9 cellular contexts compared by ENCODE assay signal in genomic region chr15:70526221-70526973, GRCh38.
DNase-seq lines count a peak whose midpoint lies in the region; ATAC-seq, FAIRE-seq and TF ChIP-seq lines count a peak whose summit lies in the region.
"Had no signal": no experiment of that assay in that cellular context is flagged by ENCODE, and none has a peak within 500 bp of the region (broad histone marks: within the 10 kb centered on the region; RNA-seq: fewer than 3 reads in every experiment).

No MANE protein-coding gene starts in this region.

- no peaks in the 10 kb centered on the region for H3K36me3 Mint-ChIP-seq in CD4-positive, alpha-beta T cell (ENCODE audit: low read depth)

- BruUV-seq in PC-3 (replicated peaks; lab: Mats Ljungman, UMichigan) = no TSS peak

- FAIRE-seq in urothelium cell line (lab: Jason Lieb, UNC) (peak; percentile 40), GM12892 (lab: Jason Lieb, UNC) (no peak)

- no peak for TF ChIP-seq CTCF in CD4-positive, alpha-beta T cell (IDR thresholded peaks at IDR 0.05)
- TF ChIP-seq CTCF in PC-3 (conservative IDR thresholded peaks at IDR 0.05; ENCODE audit: low read depth, low read length) = no peak
- no peak for TF ChIP-seq CTCF in fibroblast of pulmonary artery (IDR thresholded peaks at IDR 0.05; ENCODE audit: low read length, missing control alignments)

- intact Hi-C loops in CD4-positive, alpha-beta T cell (cut with DNase I, micrococcal nuclease) = no loop called here
- intact Hi-C loops in PC-3 (cut with micrococcal nuclease) = no loop called here

- H3K9me2 ChIP-seq in PC-3 (replicated peaks; ENCODE audit: low read length) = no peaks in the 10 kb centered on the region

- no peak overlapping the region for H3K27ac ChIP-seq in CD4-positive, alpha-beta T cell (ENCODE audit: low read depth, low read length)
- peak overlapping the region; percentile 30 for H3K27ac ChIP-seq in PC-3 (ENCODE audit: low read length)
- H3K27ac ChIP-seq: body of pancreas had no signal

- CTCF ChIA-PET in CD4-positive, alpha-beta T cell (lab: Charles Lee) = interaction anchor here (1.3 kb wide), 1 partner anchor 13 kb away, joined by 3 read pairs; no protein-coding TSS in a partner anchor
- CTCF ChIA-PET in PC-3 (lab: Charles Lee) = interaction anchor here (0.6 kb wide), 1 partner anchor 21 kb away, joined by 4 read pairs; no protein-coding TSS in a partner anchor

- H3K9me3 ChIP-seq in CD4-positive, alpha-beta T cell (ENCODE audit: control insufficient read depth, low read length) = no peaks in the 10 kb centered on the region
- no peaks in the 10 kb centered on the region for H3K9me3 ChIP-seq in PC-3 (ENCODE audit: low read length)
- H3K9me3 ChIP-seq: body of pancreas had no signal

- no peaks in the 10 kb centered on the region for H3F3A ChIP-seq in PC-3 (ENCODE audit: low read length, unreplicated experiment)

- no peak for ATAC-seq in CD4-positive, alpha-beta T cell (ENCODE audit: poor library complexity)
- peak; percentile 90 for ATAC-seq in PC-3
- ATAC-seq: body of pancreas had no signal

- H3K4me3 ChIP-seq in PC-3 (ENCODE audit: low read length) = peak overlapping the region; percentile 34; the same call in 1 of the 2 replicates
- no peak overlapping the region for H3K4me3 ChIP-seq in fibroblast of pulmonary artery (replicated peaks; ENCODE audit: low read depth, low read length)
- H3K4me3 ChIP-seq: body of pancreas had no signal

- H3K27me3 ChIP-seq in CD4-positive, alpha-beta T cell (ENCODE audit: control insufficient read depth, insufficient read depth, low read length) = no peaks in the 10 kb centered on the region
- no peaks in the 10 kb centered on the region for H3K27me3 ChIP-seq in PC-3 (ENCODE audit: low read length)
- H3K27me3 ChIP-seq: body of pancreas had no signal

- H4K20me1 ChIP-seq in PC-3 (ENCODE audit: low read length) = no peaks in the 10 kb centered on the region

- H3K4me1 ChIP-seq in PC-3 (ENCODE audit: insufficient read depth, low read length) = peaks cover 35% of the 10 kb centered on the region
- H3K4me1 ChIP-seq: body of pancreas had no signal

- no peak for DNase-seq in CD4-positive, alpha-beta T cell
- DNase-seq in LHCN-M2 (ENCODE audit: low read depth) (peak; percentile 85), PC-3 (peak; percentile 95), fibroblast of pulmonary artery (ENCODE audit: low read depth) (peak; percentile 20), urothelium cell line (ENCODE audit: low spot score) (peak; percentile 94), GM12892 (ENCODE audit: insufficient read length) (no peak), RPMI8226 (no peak)
- no peak for DNase-seq in activated CD4-positive, alpha-beta T cell treated with anti-CD3 and anti-CD28 coated beads for 1 hour

- H2AFZ ChIP-seq in PC-3 (ENCODE audit: low read length) = peak overlapping the region; percentile 18

- TF ChIP-seq POLR2A in GM12892 (IDR thresholded peaks at IDR 0.05; ENCODE audit: low read depth, low read length) = no peak

- H3K27me3 Mint-ChIP-seq in CD4-positive, alpha-beta T cell = no peaks in the 10 kb centered on the region

- no peaks in the 10 kb centered on the region for H3K36me3 ChIP-seq in PC-3 (ENCODE audit: low read depth, low read length)

- H3K4me1 Mint-ChIP-seq in CD4-positive, alpha-beta T cell (ENCODE audit: low read depth) = peaks cover 70% of the 10 kb centered on the region

- H3K9me3 Mint-ChIP-seq in CD4-positive, alpha-beta T cell = no peaks in the 10 kb centered on the region

- peak overlapping the region; percentile 71 for H3K4me2 ChIP-seq in PC-3 (ENCODE audit: low read length)

- H3K4me3 Mint-ChIP-seq in CD4-positive, alpha-beta T cell = no peak overlapping the region

- POLR2A ChIA-PET in CD4-positive, alpha-beta T cell (lab: Charles Lee) = interaction anchor here (1.6 to 3.9 kb wide), 4 partner anchors 9 to 32 kb away, joined by 11 to 24 read pairs (median 16); no protein-coding TSS in a partner anchor
- POLR2A ChIA-PET in PC-3 (lab: Charles Lee; ENCODE audit: unreplicated experiment) = interaction anchor here (0.6 kb wide), 1 partner anchor 934 kb away, joined by 4 read pairs; no protein-coding TSS in a partner anchor

- H3K27ac Mint-ChIP-seq in CD4-positive, alpha-beta T cell = peak overlapping the region; percentile 89

- no peak overlapping the region for H3K9ac ChIP-seq in PC-3 (ENCODE audit: low read length)

- H3K79me2 ChIP-seq in PC-3 (ENCODE audit: low read length) = no peaks in the 10 kb centered on the region

Comparison
In these comparisons a context has a peak if more than half of its experiments do, and no peak if none do; other contexts are left out.
1. DNase-seq: peak in LHCN-M2 (single experiment), PC-3 (single experiment), fibroblast of pulmonary artery (single experiment) and urothelium cell line (single experiment); none in CD4-positive, alpha-beta T cell (0 of 10), activated CD4-positive, alpha-beta T cell treated with anti-CD3 and anti-CD28 coated beads for 1 hour (single experiment), GM12892 (single experiment) and RPMI8226 (single experiment).